ENCODE assay signal across 7 cellular contexts in the genomic region with DNA sequence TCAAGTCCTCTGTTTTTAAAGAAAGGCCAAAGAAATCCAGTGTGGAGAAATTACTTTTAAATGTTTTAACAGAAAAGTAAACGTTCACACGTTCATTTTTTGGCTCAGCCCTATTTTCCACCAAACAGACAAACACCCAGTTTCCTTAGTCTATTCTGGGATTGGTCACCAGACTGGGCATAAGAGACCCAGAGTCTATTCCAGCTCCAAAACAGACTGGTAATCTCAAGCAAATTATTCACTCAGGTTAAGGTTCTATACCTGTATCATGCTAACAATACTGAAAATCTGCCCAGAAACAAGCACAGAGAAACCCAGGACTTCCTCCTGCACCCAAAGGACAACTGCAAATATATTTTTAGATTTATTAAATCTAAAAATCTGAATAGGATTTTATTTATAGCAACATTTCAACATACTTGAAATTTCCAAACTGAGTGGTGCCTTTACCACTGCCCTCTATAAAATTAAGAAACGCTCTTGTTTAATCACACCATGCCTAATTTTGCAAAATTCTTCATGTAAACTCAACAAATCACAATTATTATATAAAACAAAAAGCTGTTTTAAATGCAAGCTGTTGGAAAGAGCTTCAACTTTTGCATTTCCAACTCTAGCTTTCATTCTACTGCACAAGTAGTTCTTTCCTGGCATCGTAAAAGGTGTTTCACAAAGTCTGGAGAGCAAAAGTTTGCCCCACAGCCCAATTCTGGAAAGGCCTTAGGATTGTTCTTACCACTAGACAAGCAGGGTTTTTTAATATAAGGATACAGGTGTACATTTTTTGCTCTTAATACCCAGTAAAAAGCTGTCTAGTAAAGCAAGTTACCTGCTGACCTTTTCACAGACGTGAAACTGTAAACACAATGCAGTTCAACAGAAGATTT. TPM values are rescaled to one million over a fixed set of nuclear protein-coding genes. Genes with fewer than 3 reads are reported as not detected.
DNase-seq lines count a peak whose midpoint lies in the region; ATAC-seq and TF ChIP-seq lines count a peak whose summit lies in the region.

No MANE protein-coding gene starts in this region.

- ATAC-seq in RWPE2 (ENCODE audit: low read depth) (peak; percentile 12), heart left ventricle (peak in 2 of 4 donors; percentile 14 to 38), GM18873 (IDR thresholded peaks at IDR 0.05; ENCODE audit: low FRiP score, unreplicated experiment) (no peak)

- H3K27ac ChIP-seq in RWPE2 (ENCODE audit: poor library complexity, severe bottlenecking) (peak overlapping the region; percentile 15), heart left ventricle (peak overlapping the region; percentile 35 to 88 (median 76)), smooth muscle cell (ENCODE audit: low read depth) (no peak overlapping the region)

- H3K27me3 ChIP-seq in H7 (ENCODE audit: control insufficient read depth, insufficient read depth, low read length): no peaks in the 10 kb centered on the region
- no peaks in the 10 kb centered on the region for H3K27me3 ChIP-seq in RWPE2 (ENCODE audit: insufficient read depth, poor library complexity, severe bottlenecking)
- no peaks in the 10 kb centered on the region for H3K27me3 ChIP-seq in heart left ventricle
- H3K27me3 ChIP-seq in smooth muscle cell (ENCODE audit: low read depth): no peaks in the 10 kb centered on the region

- DNase-seq in H7 (no peak), RWPE2 (ENCODE audit: low spot score) (no peak), heart left ventricle (no peak), smooth muscle cell (lab: John Stamatoyannopoulos, UW; ENCODE audit: unreplicated experiment) (no peak), amygdala (lab: John Stamatoyannopoulos, UW) (no peak), kidney tubule cell (ENCODE audit: low spot score) (no peak)

- H3K4me3 ChIP-seq in H7 (ENCODE audit: insufficient read depth, low read depth, low read length): peak overlapping the region; percentile 56
- peak overlapping the region; percentile 36 for H3K4me3 ChIP-seq in RWPE2 (ENCODE audit: severe bottlenecking)
- H3K4me3 ChIP-seq in heart left ventricle: peak overlapping the region; percentile 30 to 73 (median 62)
- H3K4me3 ChIP-seq in smooth muscle cell: peak overlapping the region; percentile 55

- WGBS in heart left ventricle, 4 donors: 19 to 24% (median 23%) methylated on average over 5 of the region's 5 CpGs
- 89% methylated on average over 5 of the region's 5 CpGs for WGBS in smooth muscle cell (ENCODE audit: low lambda C conversion rate)

- peak overlapping the region; percentile 84 for H3K4me2 ChIP-seq in smooth muscle cell

- H3K9ac ChIP-seq in smooth muscle cell (ENCODE audit: low read depth): no peak overlapping the region

- intact Hi-C loops in heart left ventricle (cut with DNase I): loop anchor here in 1 of 10 donors (2.0 kb wide), 1 partner anchor 18 kb away; a partner anchor contains a TSS

- no peaks in the 10 kb centered on the region for H3K9me3 ChIP-seq in RWPE2 (ENCODE audit: severe bottlenecking)
- no peaks in the 10 kb centered on the region for H3K9me3 ChIP-seq in heart left ventricle
- H3K9me3 ChIP-seq in smooth muscle cell (replicated peaks; ENCODE audit: low read depth): no peaks in the 10 kb centered on the region

- no peak for TF ChIP-seq CTCF in RWPE2 (IDR thresholded peaks at IDR 0.05; ENCODE audit: poor library complexity, severe bottlenecking)
- TF ChIP-seq CTCF in heart left ventricle (IDR thresholded peaks at IDR 0.05): no peak
- no peak for TF ChIP-seq CTCF in smooth muscle cell (IDR thresholded peaks at IDR 0.05; ENCODE audit: borderline replicate concordance, insufficient read depth, poor library complexity, severe bottlenecking)

- no peak for TF ChIP-seq POLR2A in heart left ventricle (IDR thresholded peaks at IDR 0.05)

- peaks cover 100% of the 10 kb centered on the region for H3K79me2 ChIP-seq in smooth muscle cell (ENCODE audit: low read depth)

- H2AFZ ChIP-seq in smooth muscle cell (ENCODE audit: low read depth): no peak overlapping the region

- H3K36me3 ChIP-seq in H7 (replicated peaks; ENCODE audit: control insufficient read depth, insufficient read depth, low read length) (no peaks in the 10 kb centered on the region), RWPE2 (ENCODE audit: low read depth) (0 out of 2 replicates have a peak, but pooled peaks cover 4% of the 10 kb centered on the region), heart left ventricle (no peaks in the 10 kb centered on the region), smooth muscle cell (ENCODE audit: low read depth) (no peaks in the 10 kb centered on the region)

- H3F3A ChIP-seq in smooth muscle cell (ENCODE audit: low read depth): no peaks in the 10 kb centered on the region

- H3K4me1 ChIP-seq in RWPE2 (ENCODE audit: insufficient read depth, poor library complexity, severe bottlenecking): peaks cover 23% of the 10 kb centered on the region
- peaks cover 0 to 74% (median 37%) of the 10 kb centered on the region in 12 donors for H3K4me1 ChIP-seq in heart left ventricle
- H3K4me1 ChIP-seq in smooth muscle cell (ENCODE audit: low read depth): peaks cover 9% of the 10 kb centered on the region

- H4K20me1 ChIP-seq in smooth muscle cell (ENCODE audit: low read depth): peaks cover 99% of the 10 kb centered on the region

RNA-seq across cellular contexts. Expression of a gene that starts 18.7 kb away (rescaled TPM):
- 9.7 and 14.3 TPM in 2 replicates for total RNA-seq in H7 (2014; rRNA removed; shearing (Covaris generic))
- total RNA-seq in heart left ventricle (10 to 100 TPM; 24.1 to 62.4 (median 40.2) TPM), smooth muscle cell (27.7 and 29.4 TPM in 2 replicates)
- polyA plus RNA-seq in heart left ventricle (1 to 10 TPM; 4.5 to 8.4 TPM), smooth muscle cell (23.6 and 26.0 TPM in 2 replicates)
